ENCODE assay signal across 15 cellular contexts in the genomic region with DNA sequence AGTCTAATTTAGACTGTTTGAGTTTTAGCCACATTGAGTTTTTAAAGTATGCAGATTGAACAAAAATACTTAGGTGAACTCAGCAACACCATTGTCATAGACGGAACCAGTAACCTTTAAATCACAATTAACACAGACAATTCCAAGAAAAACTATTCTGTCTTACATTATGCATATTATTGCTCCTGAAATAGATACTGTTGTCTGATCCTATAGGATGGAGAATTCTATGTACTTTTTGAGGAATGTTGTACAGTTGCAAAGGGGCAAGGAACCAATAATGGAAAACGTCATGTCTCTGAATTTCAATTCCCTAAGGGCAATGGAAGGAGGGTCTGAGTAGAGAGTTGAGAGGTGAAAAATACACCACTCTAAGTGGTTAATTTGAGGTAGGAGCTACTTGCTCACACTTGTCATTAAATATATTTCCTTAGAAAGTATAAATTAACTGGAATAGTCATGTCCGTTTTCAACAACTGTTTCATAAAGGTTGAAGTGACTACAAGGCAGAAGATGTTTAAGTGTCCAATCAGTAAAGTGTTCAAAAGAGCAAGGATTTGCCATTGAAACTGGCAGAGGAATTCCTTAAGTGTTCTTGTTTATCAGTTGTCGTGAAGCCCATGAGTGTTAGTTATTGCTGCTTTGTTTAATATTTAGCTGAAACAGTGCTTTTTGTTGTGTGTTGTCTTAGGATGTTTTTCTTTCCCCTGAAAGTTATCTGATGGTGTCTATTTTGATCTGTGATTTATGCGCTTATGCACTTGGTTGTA. TPM values are rescaled to one million over a fixed set of nuclear protein-coding genes. Genes with fewer than 3 reads are reported as not detected.
DNase-seq lines count a peak whose midpoint lies in the region; ATAC-seq and TF ChIP-seq lines count a peak whose summit lies in the region.
"Had no signal": no experiment of that assay in that cellular context is flagged by ENCODE, and none has a peak within 500 bp of the region (broad histone marks: within the 10 kb centered on the region; RNA-seq: fewer than 3 reads in every experiment).

No MANE protein-coding gene starts in this region.

- H3K9ac ChIP-seq in Loucy (ENCODE audit: low read depth, low read length, poor library complexity, severe bottlenecking): no peak overlapping the region

- no peaks in the 10 kb centered on the region for H3K27me3 ChIP-seq in Loucy (ENCODE audit: insufficient read depth, low read length, poor library complexity, severe bottlenecking)

- H3K9me3 ChIP-seq in Loucy (ENCODE audit: insufficient read depth, low read depth, low read length): no peaks in the 10 kb centered on the region
- H3K9me3 ChIP-seq: mucosa of descending colon had no signal

- peaks cover 44% of the 10 kb centered on the region for H3K27me3 Mint-ChIP-seq in activated T-helper 1 cell treated with anti-CD3 and anti-CD28 coated beads, Interleukin-12 subunit alpha, Interleukin-12 subunit beta, Interleukin-2, Interleukin-4 antibody, amounts not matched to agents 30 ng/mL and 10 ng/mL and 1 ng/mL, durations not matched to agents 14 hours and 24 hours and 36 hours (ENCODE audit: insufficient read depth)
- peaks cover 19 to 31% of the 10 kb centered on the region in 2 donors for H3K27me3 Mint-ChIP-seq in natural killer cell treated with Interleukin-12 subunit alpha and Interleukin-12 subunit beta and Interleukin-15 and Interleukin-18, amount 100 ng/mL, for 72 hours

- no peaks in the 10 kb centered on the region for H3K79me2 ChIP-seq in Loucy (ENCODE audit: insufficient read depth, low read length)

- ATAC-seq in natural killer cell treated with Interleukin-12 subunit alpha and Interleukin-12 subunit beta and Interleukin-15 and Interleukin-18, amount 100 ng/mL, for 72 hours: no peak
- no peak for ATAC-seq in HG02678 (IDR thresholded peaks at IDR 0.05; ENCODE audit: unreplicated experiment)
- ATAC-seq in HG02840 (IDR thresholded peaks at IDR 0.05; ENCODE audit: low FRiP score, unreplicated experiment): no peak
- no peak for ATAC-seq in HG02798 (IDR thresholded peaks at IDR 0.05; ENCODE audit: poor library complexity, unreplicated experiment)
- ATAC-seq: mucosa of descending colon had no signal

- H3K36me3 Mint-ChIP-seq in activated T-helper 1 cell treated with anti-CD3 and anti-CD28 coated beads, Interleukin-12 subunit alpha, Interleukin-12 subunit beta, Interleukin-2, Interleukin-4 antibody, amounts not matched to agents 30 ng/mL and 10 ng/mL and 1 ng/mL, durations not matched to agents 14 hours and 24 hours and 36 hours (ENCODE audit: low read depth): no peaks in the 10 kb centered on the region
- peaks cover 10% of the 10 kb centered on the region for H3K36me3 Mint-ChIP-seq in natural killer cell treated with Interleukin-12 subunit alpha and Interleukin-12 subunit beta and Interleukin-15 and Interleukin-18, amount 100 ng/mL, for 72 hours

- H3K4me1 Mint-ChIP-seq in activated T-helper 1 cell treated with anti-CD3 and anti-CD28 coated beads, Interleukin-12 subunit alpha, Interleukin-12 subunit beta, Interleukin-2, Interleukin-4 antibody, amounts not matched to agents 30 ng/mL and 10 ng/mL and 1 ng/mL, durations not matched to agents 14 hours and 24 hours and 36 hours (ENCODE audit: low read depth): peaks cover 10% of the 10 kb centered on the region
- peaks cover 0 to 10% of the 10 kb centered on the region in 2 donors for H3K4me1 Mint-ChIP-seq in natural killer cell treated with Interleukin-12 subunit alpha and Interleukin-12 subunit beta and Interleukin-15 and Interleukin-18, amount 100 ng/mL, for 72 hours (ENCODE audit: low read depth in 2 of 2)

- peak overlapping the region; percentile 62 for H3K4me3 Mint-ChIP-seq in activated T-helper 1 cell treated with anti-CD3 and anti-CD28 coated beads, Interleukin-12 subunit alpha, Interleukin-12 subunit beta, Interleukin-2, Interleukin-4 antibody, amounts not matched to agents 30 ng/mL and 10 ng/mL and 1 ng/mL, durations not matched to agents 14 hours and 24 hours and 36 hours
- peak overlapping the region; percentile 68 for H3K4me3 Mint-ChIP-seq in natural killer cell treated with Interleukin-12 subunit alpha and Interleukin-12 subunit beta and Interleukin-15 and Interleukin-18, amount 100 ng/mL, for 72 hours

- H4K20me1 ChIP-seq in Loucy (ENCODE audit: insufficient read depth, low read length, poor library complexity, severe bottlenecking): no peaks in the 10 kb centered on the region

- 0 out of 2 replicates have a peak overlapping the region, but pooled peaks have one; percentile 1 for H2AFZ ChIP-seq in Loucy (ENCODE audit: low read length)

- intact Hi-C loops in activated T-helper 1 cell treated with anti-CD3 and anti-CD28 coated beads, Interleukin-12 subunit alpha, Interleukin-12 subunit beta, Interleukin-2, Interleukin-4 antibody, amounts not matched to agents 30 ng/mL and 10 ng/mL and 1 ng/mL, durations not matched to agents 14 hours and 24 hours and 36 hours (cut with micrococcal nuclease): no loop called here

- H3K4me3 ChIP-seq in Loucy (ENCODE audit: low read length, poor library complexity, severe bottlenecking): no peak overlapping the region
- H3K4me3 ChIP-seq: mucosa of descending colon had no signal

- H3K9me2 ChIP-seq in Loucy (replicated peaks; ENCODE audit: low read depth, low read length): no peaks in the 10 kb centered on the region

- peaks cover 8% of the 10 kb centered on the region for H3K4me1 ChIP-seq in Loucy (ENCODE audit: insufficient read depth, low read length, poor library complexity, severe bottlenecking)

- H3K4me2 ChIP-seq in Loucy (ENCODE audit: low read depth, low read length, poor library complexity, severe bottlenecking): no peak overlapping the region

- H3F3A ChIP-seq in Loucy (ENCODE audit: low read depth): no peaks in the 10 kb centered on the region

- TF ChIP-seq CTCF in Loucy (conservative IDR thresholded peaks at IDR 0.05; ENCODE audit: low read length): no peak

- no peaks in the 10 kb centered on the region for H3K36me3 ChIP-seq in Loucy (ENCODE audit: insufficient read depth, low read length)

- H3K9me3 Mint-ChIP-seq in activated T-helper 1 cell treated with anti-CD3 and anti-CD28 coated beads, Interleukin-12 subunit alpha, Interleukin-12 subunit beta, Interleukin-2, Interleukin-4 antibody, amounts not matched to agents 30 ng/mL and 10 ng/mL and 1 ng/mL, durations not matched to agents 14 hours and 24 hours and 36 hours: no peaks in the 10 kb centered on the region
- H3K9me3 Mint-ChIP-seq in natural killer cell treated with Interleukin-12 subunit alpha and Interleukin-12 subunit beta and Interleukin-15 and Interleukin-18, amount 100 ng/mL, for 72 hours: no peaks in the 10 kb centered on the region
- H3K9me3 Mint-ChIP-seq: T-helper 2 cell treated with Interferon-gamma antibody and Interleukin-4, amounts not matched to agents 5 μg/mL and 100 μg/mL, for 36 hours had no signal

- DNase-seq in DMS79 (lab: John Stamatoyannopoulos, UW): peak; percentile 42
- no peak for DNase-seq in activated T-helper 1 cell treated with anti-CD3 and anti-CD28 coated beads, Interleukin-12 subunit alpha, Interleukin-12 subunit beta, Interleukin-2, Interleukin-4 antibody, amounts not matched to agents 30 ng/mL and 10 ng/mL and 1 ng/mL, durations not matched to agents 14 hours and 24 hours and 36 hours (ENCODE audit: low spot score)
- DNase-seq in natural killer cell treated with Interleukin-12 subunit alpha and Interleukin-12 subunit beta and Interleukin-15 and Interleukin-18, amount 100 ng/mL, for 72 hours (ENCODE audit: low spot score): no peak
- no peak for DNase-seq in NCI-H82 (lab: John Stamatoyannopoulos, UW)
- DNase-seq: activated CD4-positive, alpha-beta T cell treated with anti-CD3 and anti-CD28 coated beads for 4 hours; islet precursor cell; mucosa of descending colon; stimulated activated CD4-positive, alpha-beta T cell treated with anti-CD3 and anti-CD28 coated beads, Interleukin-4, amount 100 ng/mL, for 1 hour had no signal

- no peak overlapping the region for H3K27ac Mint-ChIP-seq in activated T-helper 1 cell treated with anti-CD3 and anti-CD28 coated beads, Interleukin-12 subunit alpha, Interleukin-12 subunit beta, Interleukin-2, Interleukin-4 antibody, amounts not matched to agents 30 ng/mL and 10 ng/mL and 1 ng/mL, durations not matched to agents 14 hours and 24 hours and 36 hours
- H3K27ac Mint-ChIP-seq in natural killer cell treated with Interleukin-12 subunit alpha and Interleukin-12 subunit beta and Interleukin-15 and Interleukin-18, amount 100 ng/mL, for 72 hours: no peak overlapping the region
- H3K27ac Mint-ChIP-seq: T-helper 2 cell treated with Interferon-gamma antibody and Interleukin-4, amounts not matched to agents 5 μg/mL and 100 μg/mL, for 36 hours had no signal

RNA-seq across cellular contexts. Expression of gene NKAIN2, which starts 1.3 kb away (rescaled TPM):
- total RNA-seq in activated T-helper 1 cell treated with anti-CD3 and anti-CD28 coated beads, Interleukin-12 subunit alpha, Interleukin-12 subunit beta, Interleukin-2, Interleukin-4 antibody, amounts not matched to agents 30 ng/mL and 10 ng/mL and 1 ng/mL, durations not matched to agents 14 hours and 24 hours and 36 hours: not detected in 2 replicates
- total RNA-seq in natural killer cell treated with Interleukin-12 subunit alpha and Interleukin-12 subunit beta and Interleukin-15 and Interleukin-18, amount 100 ng/mL, for 72 hours: not detected
- total RNA-seq: fibroblast of villous mesenchyme, renal cortical epithelial cell had no signal
